Comparison of ENCODE assay signal across 18 cellular contexts in genomic region chr10:131852161-131852822, GRCh38.
"Had no signal": no experiment of that assay in that cellular context is flagged by ENCODE, and none has a peak within 500 bp of the region (broad histone marks: within the 10 kb centered on the region; RNA-seq: fewer than 3 reads in every experiment).

No MANE protein-coding gene starts in this region.

- H3K27me3 ChIP-seq: colonic mucosa, thyroid gland had no signal

- DNase-seq: activated CD4-positive, alpha-beta T cell treated with anti-CD3 and anti-CD28 coated beads, Interleukin-2, amount 10 ng/mL, durations not matched to agents 24 days and 14 days; activated CD8-positive, alpha-beta T cell treated with anti-CD3 and anti-CD28 coated beads, Interleukin-2, amount 10 ng/mL, durations not matched to agents 7 days and 5 days; activated naive CD4-positive, alpha-beta T cell treated with Interleukin-2 at 50 U/mL for 16 hours; activated naive CD8-positive, alpha-beta T cell treated with anti-CD3 and anti-CD28 coated beads, Interleukin-2, amount 10 ng/mL, durations not matched to agents 7 days and 5 days; amygdala; body of pancreas; caudate nucleus; colonic mucosa; effector CD4-positive, alpha-beta T cell; gastrocnemius medialis; heart right ventricle; immature natural killer cell; natural killer cell; stimulated activated naive CD4-positive, alpha-beta T cell; thyroid gland had no signal

- H3K4me3 ChIP-seq: body of pancreas, colonic mucosa, gastrocnemius medialis, heart right ventricle, lung, thyroid gland had no signal

- H3K4me1 ChIP-seq: body of pancreas, colonic mucosa, gastrocnemius medialis, heart right ventricle, thyroid gland had no signal

- H3K9me3 ChIP-seq: body of pancreas, colonic mucosa, gastrocnemius medialis, heart right ventricle, thyroid gland had no signal

- H2AFZ ChIP-seq: parathyroid adenoma had no signal

- H3K36me3 ChIP-seq: colonic mucosa, gastrocnemius medialis, heart right ventricle, thyroid gland had no signal

- H3K79me2 ChIP-seq: parathyroid adenoma had no signal

- H3K27ac ChIP-seq: body of pancreas, colonic mucosa, gastrocnemius medialis, heart right ventricle, parathyroid adenoma, thyroid gland had no signal

- ATAC-seq: activated CD8-positive, alpha-beta T cell treated with anti-CD3 and anti-CD28 coated beads, Interleukin-2, amount 10 ng/mL, durations not matched to agents 7 days and 5 days; body of pancreas; esophagus mucosa; gastrocnemius medialis; heart right ventricle; natural killer cell had no signal
